In genomic region chr20:47508228-47508752, GRCh38 we compare ENCODE assay signal across 14 cellular contexts. TPM values are rescaled to one million over a fixed set of nuclear protein-coding genes. Genes with fewer than 3 reads are reported as not detected.
DNase-seq lines count a peak whose midpoint lies in the region; ATAC-seq and TF ChIP-seq lines count a peak whose summit lies in the region.
"Had no signal": no experiment of that assay in that cellular context is flagged by ENCODE, and none has a peak within 500 bp of the region (broad histone marks: within the 10 kb centered on the region; RNA-seq: fewer than 3 reads in every experiment).

No MANE protein-coding gene starts in this region.

- H3K4me3 ChIP-seq in KMS-11 (IDR thresholded peaks at IDR 0.05; ENCODE audit: insufficient read depth, low read depth, low read length) (no peak overlapping the region), tibial artery (no peak overlapping the region)
- H3K4me3 ChIP-seq: pancreas had no signal

- H3K9ac ChIP-seq in KMS-11: no peak overlapping the region

- CTCF ChIA-PET in activated CD4-positive, alpha-beta T cell treated with anti-CD3 and anti-CD28 coated beads, Interleukin-2, amount 10 ng/mL, durations not matched to agents 7 days and 5 days (lab: Charles Lee): interaction anchor here (1.0 to 2.4 kb wide), 3 partner anchors 19 to 170 kb away, joined by 3 to 9 read pairs (median 5); no protein-coding TSS in a partner anchor

- H3K36me3 ChIP-seq in KMS-11 (ENCODE audit: insufficient read depth) (no peaks in the 10 kb centered on the region), tibial artery (no peaks in the 10 kb centered on the region)
- H3K36me3 ChIP-seq: pancreas had no signal

- no peak overlapping the region for H2AFZ ChIP-seq in KMS-11 (ENCODE audit: low read depth)

- peak overlapping the region; percentile 71 for H3K27ac Mint-ChIP-seq in activated CD4-positive, alpha-beta T cell treated with anti-CD3 and anti-CD28 coated beads, Interleukin-2, amount 10 ng/mL, durations not matched to agents 7 days and 5 days
- H3K27ac Mint-ChIP-seq in activated T-helper 2 cell treated with anti-CD3 and anti-CD28 coated beads, Interferon-gamma antibody, Interleukin-2, Interleukin-4, amounts not matched to agents 10 μg/mL and 5 μg/mL and 100 μg/mL, durations not matched to agents 14 hours and 24 hours and 36 hours: peak overlapping the region; percentile 71
- H3K27ac Mint-ChIP-seq in natural killer cell: peak overlapping the region; percentile 56

- TF ChIP-seq CTCF in KMS-11 (conservative IDR thresholded peaks at IDR 0.05; ENCODE audit: low read depth, low read length) (no peak), natural killer cell (IDR thresholded peaks at IDR 0.05) (no peak), tibial artery (IDR thresholded peaks at IDR 0.05) (no peak)

- H3K4me2 ChIP-seq in KMS-11: peak overlapping the region; percentile 40

- H3K4me1 ChIP-seq in KMS-11 (ENCODE audit: low read depth, poor library complexity, severe bottlenecking): peaks cover 62% of the 10 kb centered on the region
- H3K4me1 ChIP-seq in tibial artery: peaks cover 0 to 63% (median 14%) of the 10 kb centered on the region in 4 donors

- POLR2A ChIA-PET in activated CD4-positive, alpha-beta T cell treated with anti-CD3 and anti-CD28 coated beads, Interleukin-2, amount 10 ng/mL, durations not matched to agents 7 days and 5 days (lab: Charles Lee): interaction anchor here (0.6 kb wide), 1 partner anchor 1102 kb away, joined by 6 read pairs; the partner anchor contains the start of gene ELMO2

- DNase-seq in activated CD4-positive, alpha-beta T cell treated with anti-CD3 and anti-CD28 coated beads, Interleukin-2, amount 10 ng/mL, durations not matched to agents 7 days and 5 days: no peak
- no peak for DNase-seq in activated CD4-positive, alpha-beta T cell treated with anti-CD3 and anti-CD28 coated beads, Interleukin-2, amount 50 U/mL, for 48 hours
- no peak for DNase-seq in activated T-helper 2 cell treated with anti-CD3 and anti-CD28 coated beads, Interferon-gamma antibody, Interleukin-2, Interleukin-4, amounts not matched to agents 10 μg/mL and 5 μg/mL and 100 μg/mL, durations not matched to agents 14 hours and 24 hours and 36 hours (ENCODE audit: low spot score)
- no peak for DNase-seq in natural killer cell
- DNase-seq in tibial artery: no peak
- DNase-seq: effector CD8-positive, alpha-beta T cell; foreskin fibroblast; HCEC 1CT; NCI-H2107; pancreas; stimulated activated CD4-positive, alpha-beta T cell treated with anti-CD3 and anti-CD28 coated beads, Interleukin-12 subunit alpha, Interleukin-12 subunit beta, amount 100 ng/mL, for 4 hours had no signal

- H3K9me3 Mint-ChIP-seq in activated CD4-positive, alpha-beta T cell treated with anti-CD3 and anti-CD28 coated beads, Interleukin-2, amount 10 ng/mL, durations not matched to agents 7 days and 5 days: no peaks in the 10 kb centered on the region
- H3K9me3 Mint-ChIP-seq in activated T-helper 2 cell treated with anti-CD3 and anti-CD28 coated beads, Interferon-gamma antibody, Interleukin-2, Interleukin-4, amounts not matched to agents 10 μg/mL and 5 μg/mL and 100 μg/mL, durations not matched to agents 14 hours and 24 hours and 36 hours: no peaks in the 10 kb centered on the region
- H3K9me3 Mint-ChIP-seq in natural killer cell: no peaks in the 10 kb centered on the region

- peaks cover 97% of the 10 kb centered on the region for H3K79me2 ChIP-seq in KMS-11 (ENCODE audit: insufficient read depth, low read depth)

- H4K20me1 ChIP-seq in KMS-11 (ENCODE audit: insufficient read depth): peaks cover 10% of the 10 kb centered on the region; the same call in 1 of the 2 replicates

- no peaks in the 10 kb centered on the region for H3K27me3 Mint-ChIP-seq in activated CD4-positive, alpha-beta T cell treated with anti-CD3 and anti-CD28 coated beads, Interleukin-2, amount 10 ng/mL, durations not matched to agents 7 days and 5 days
- no peaks in the 10 kb centered on the region for H3K27me3 Mint-ChIP-seq in activated T-helper 2 cell treated with anti-CD3 and anti-CD28 coated beads, Interferon-gamma antibody, Interleukin-2, Interleukin-4, amounts not matched to agents 10 μg/mL and 5 μg/mL and 100 μg/mL, durations not matched to agents 14 hours and 24 hours and 36 hours (ENCODE audit: low read depth)
- no peaks in the 10 kb centered on the region for H3K27me3 Mint-ChIP-seq in natural killer cell (ENCODE audit: low read depth in 2 of 2)

- intact Hi-C loops in activated T-helper 2 cell treated with anti-CD3 and anti-CD28 coated beads, Interferon-gamma antibody, Interleukin-2, Interleukin-4, amounts not matched to agents 10 μg/mL and 5 μg/mL and 100 μg/mL, durations not matched to agents 14 hours and 24 hours and 36 hours (cut with micrococcal nuclease): loop anchor here (5.0 to 10.0 kb wide), 2 partner anchors 34 to 313 kb away; no protein-coding TSS in a partner anchor
- intact Hi-C loops in natural killer cell (cut with micrococcal nuclease): loop anchor here (10.0 kb wide), 1 partner anchor 153 kb away; the partner anchor contains the start of gene ZMYND8
- intact Hi-C loops in tibial artery (cut with DNase I; ENCODE audit: low total_unique reads): no loop called here

- H3K27me3 ChIP-seq in KMS-11 (ENCODE audit: insufficient read depth, low read depth): no peaks in the 10 kb centered on the region
- H3K27me3 ChIP-seq in tibial artery: no peaks in the 10 kb centered on the region
- H3K27me3 ChIP-seq: pancreas had no signal

- ATAC-seq in natural killer cell (peak in 1 of 3 donors; percentile 41), HG02870 (IDR thresholded peaks at IDR 0.05; ENCODE audit: unreplicated experiment) (no peak), GM21619 (IDR thresholded peaks at IDR 0.05; ENCODE audit: unreplicated experiment) (no peak)
- ATAC-seq: pancreas had no signal

- peaks cover 74% of the 10 kb centered on the region for H3K4me1 Mint-ChIP-seq in activated CD4-positive, alpha-beta T cell treated with anti-CD3 and anti-CD28 coated beads, Interleukin-2, amount 10 ng/mL, durations not matched to agents 7 days and 5 days
- peaks cover 62% of the 10 kb centered on the region for H3K4me1 Mint-ChIP-seq in activated T-helper 2 cell treated with anti-CD3 and anti-CD28 coated beads, Interferon-gamma antibody, Interleukin-2, Interleukin-4, amounts not matched to agents 10 μg/mL and 5 μg/mL and 100 μg/mL, durations not matched to agents 14 hours and 24 hours and 36 hours (ENCODE audit: low read depth)
- H3K4me1 Mint-ChIP-seq in natural killer cell: peaks cover 47 to 52% of the 10 kb centered on the region in 2 donors

- H3K27ac ChIP-seq in KMS-11 (no peak overlapping the region; the same call in 1 of the 2 replicates), tibial artery (no peak overlapping the region)
- H3K27ac ChIP-seq: pancreas had no signal

- peaks cover 30% of the 10 kb centered on the region for H3K36me3 Mint-ChIP-seq in activated CD4-positive, alpha-beta T cell treated with anti-CD3 and anti-CD28 coated beads, Interleukin-2, amount 10 ng/mL, durations not matched to agents 7 days and 5 days (ENCODE audit: low read depth)
- peaks cover 65% of the 10 kb centered on the region for H3K36me3 Mint-ChIP-seq in activated T-helper 2 cell treated with anti-CD3 and anti-CD28 coated beads, Interferon-gamma antibody, Interleukin-2, Interleukin-4, amounts not matched to agents 10 μg/mL and 5 μg/mL and 100 μg/mL, durations not matched to agents 14 hours and 24 hours and 36 hours (ENCODE audit: low read depth)
- H3K36me3 Mint-ChIP-seq in natural killer cell: no peaks in the 10 kb centered on the region

- no peaks in the 10 kb centered on the region for H3K9me3 ChIP-seq in tibial artery
- H3K9me3 ChIP-seq: pancreas had no signal

- H3K4me3 Mint-ChIP-seq in activated CD4-positive, alpha-beta T cell treated with anti-CD3 and anti-CD28 coated beads, Interleukin-2, amount 10 ng/mL, durations not matched to agents 7 days and 5 days: peak overlapping the region; percentile 67
- peak overlapping the region; percentile 76 for H3K4me3 Mint-ChIP-seq in activated T-helper 2 cell treated with anti-CD3 and anti-CD28 coated beads, Interferon-gamma antibody, Interleukin-2, Interleukin-4, amounts not matched to agents 10 μg/mL and 5 μg/mL and 100 μg/mL, durations not matched to agents 14 hours and 24 hours and 36 hours (ENCODE audit: low read depth)
- H3K4me3 Mint-ChIP-seq in natural killer cell: no peak overlapping the region

RNA-seq across cellular contexts. Expression of gene NCOA3, which starts 6.6 kb away (rescaled TPM):
- 10 to 100 TPM; 59.1 to 70.6 TPM for total RNA-seq in activated CD4-positive, alpha-beta T cell treated with anti-CD3 and anti-CD28 coated beads, Interleukin-2, amount 10 ng/mL, durations not matched to agents 7 days and 5 days
- total RNA-seq in activated T-helper 2 cell treated with anti-CD3 and anti-CD28 coated beads, Interferon-gamma antibody, Interleukin-2, Interleukin-4, amounts not matched to agents 10 μg/mL and 5 μg/mL and 100 μg/mL, durations not matched to agents 14 hours and 24 hours and 36 hours: 119 and 126 TPM in 2 replicates
- total RNA-seq in natural killer cell: 10 to 100 TPM; 44.3 to 63.3 (median 57.8) TPM
